In genomic region chr16:9047689-9048301, GRCh38 we compare ENCODE assay signal across 8 cellular contexts. TPM values are rescaled to one million over a fixed set of nuclear protein-coding genes. Genes with fewer than 3 reads are reported as not detected.
DNase-seq lines count a peak whose midpoint lies in the region; ATAC-seq and TF ChIP-seq lines count a peak whose summit lies in the region.

No MANE protein-coding gene starts in this region.

- H3K4me1 ChIP-seq in right atrium auricular region, result peaks cover 0 to 12% of the 10 kb centered on the region in 2 donors

- DNase-seq in AG09309 (ENCODE audit: low read depth) (peak; percentile 99), SIG-M5 (lab: John Stamatoyannopoulos, UW) (peak; percentile 55), amniotic epithelial cell (ENCODE audit: low read depth) (peak; percentile 99), right atrium auricular region (ENCODE audit: low spot score) (peak; percentile 90), renal cortical epithelial cell (ENCODE audit: low read depth) (peak; percentile 99)
- DNase-seq in effector memory CD8-positive, alpha-beta T cell, result no peak

- H3K9me3 Mint-ChIP-seq in effector memory CD8-positive, alpha-beta T cell, result no peaks in the 10 kb centered on the region

- no peak overlapping the region for H3K27ac Mint-ChIP-seq in effector memory CD8-positive, alpha-beta T cell

- no peaks in the 10 kb centered on the region for H3K27me3 ChIP-seq in right atrium auricular region

- TF ChIP-seq CTCF in AG09309 (IDR thresholded peaks at IDR 0.05; ENCODE audit: control insufficient read depth, insufficient read depth, low read depth, low read length, missing control alignments) (no peak), right atrium auricular region (IDR thresholded peaks at IDR 0.05) (no peak)

- H3K27ac ChIP-seq in right atrium auricular region, result peak overlapping the region; percentile 68 to 86

- no peaks in the 10 kb centered on the region for H3K9me3 ChIP-seq in right atrium auricular region

- no peaks in the 10 kb centered on the region for H3K36me3 ChIP-seq in right atrium auricular region

- peaks cover 5 to 8% of the 10 kb centered on the region in 2 donors for H3K27me3 Mint-ChIP-seq in effector memory CD8-positive, alpha-beta T cell

- ATAC-seq in GM19023 (IDR thresholded peaks at IDR 0.05; ENCODE audit: unreplicated experiment) (peak; percentile 64), HG03571 (IDR thresholded peaks at IDR 0.05; ENCODE audit: unreplicated experiment) (peak; percentile 72)
- ATAC-seq in effector memory CD8-positive, alpha-beta T cell (replicated peaks), result no peak

- peaks cover 3 to 4% of the 10 kb centered on the region in 2 donors for H3K4me1 Mint-ChIP-seq in effector memory CD8-positive, alpha-beta T cell (ENCODE audit: low read depth in 2 of 2)

- H3K4me3 ChIP-seq in AG09309 (ENCODE audit: control insufficient read depth, low read depth, low read length), result no peak overlapping the region
- no peak overlapping the region for H3K4me3 ChIP-seq in right atrium auricular region

- no peak overlapping the region for H3K4me3 Mint-ChIP-seq in effector memory CD8-positive, alpha-beta T cell

- peaks cover 3% of the 10 kb centered on the region for H3K36me3 Mint-ChIP-seq in effector memory CD8-positive, alpha-beta T cell (ENCODE audit: insufficient read depth)

RNA-seq across cellular contexts. Expression of gene HAPSTR1, which starts 43.6 kb away (rescaled TPM):
- 10 to 100 TPM; 36.1 to 38.6 TPM for total RNA-seq in right atrium auricular region
- 88.6 and 95.5 TPM in 2 replicates for total RNA-seq in renal cortical epithelial cell

Comparison
In these comparisons a context has a peak if more than half of its experiments do, and no peak if none do; other contexts are left out.
1. DNase-seq: peak in AG09309 (single experiment), SIG-M5 (single experiment), amniotic epithelial cell (single experiment), right atrium auricular region (single experiment) and renal cortical epithelial cell (single experiment); none in effector memory CD8-positive, alpha-beta T cell (0 of 3).